Comparison of ENCODE assay signal across 16 cellular contexts in genomic region chr3:42520906-42521305, GRCh38.
"Had no signal": no experiment of that assay in that cellular context is flagged by ENCODE, and none has a peak within 500 bp of the region (broad histone marks: within the 10 kb centered on the region; RNA-seq: fewer than 3 reads in every experiment).

No MANE protein-coding gene starts in this region.

- H3K27ac ChIP-seq: esophagus muscularis mucosa, neutrophil, right atrium auricular region, stomach, thoracic aorta, vagina had no signal

- H3K9me3 Mint-ChIP-seq: activated CD8-positive, alpha-beta T cell treated with anti-CD3 and anti-CD28 coated beads for 36 hours; activated naive CD4-positive, alpha-beta T cell treated with anti-CD3 and anti-CD28 coated beads for 36 hours; activated T-helper 1 cell treated with anti-CD3 and anti-CD28 coated beads, Interleukin-12 subunit alpha, Interleukin-12 subunit beta, Interleukin-2, Interleukin-4 antibody, amounts not matched to agents 30 ng/mL and 10 ng/mL and 1 ng/mL, durations not matched to agents 14 hours and 24 hours and 36 hours had no signal

- H3K4me3 ChIP-seq: dorsolateral prefrontal cortex, esophagus muscularis mucosa, right atrium auricular region, skin epidermis, stomach, thoracic aorta, vagina had no signal

- H3K27me3 Mint-ChIP-seq: activated CD8-positive, alpha-beta T cell treated with anti-CD3 and anti-CD28 coated beads for 36 hours had no signal

- H3K9me3 ChIP-seq: esophagus muscularis mucosa, neutrophil, right atrium auricular region, stomach, thoracic aorta, vagina had no signal

- DNase-seq: activated CD8-positive, alpha-beta memory T cell treated with anti-CD3 and anti-CD28 coated beads, Interleukin-2, amount 50 U/mL, for 4 hours; activated CD8-positive, alpha-beta T cell treated with anti-CD3 and anti-CD28 coated beads for 36 hours; activated naive CD4-positive, alpha-beta T cell treated with anti-CD3 and anti-CD28 coated beads for 36 hours; anterior cingulate cortex; foreskin fibroblast; mesendoderm; stomach had no signal

- H3K36me3 ChIP-seq: esophagus muscularis mucosa, neutrophil, right atrium auricular region, stomach, thoracic aorta, vagina had no signal

- H3K27me3 ChIP-seq: dorsolateral prefrontal cortex, esophagus muscularis mucosa, neutrophil, right atrium auricular region, stomach, vagina had no signal

- H3K4me3 Mint-ChIP-seq: activated CD8-positive, alpha-beta T cell treated with anti-CD3 and anti-CD28 coated beads for 36 hours; activated naive CD4-positive, alpha-beta T cell treated with anti-CD3 and anti-CD28 coated beads for 36 hours; activated T-helper 1 cell treated with anti-CD3 and anti-CD28 coated beads, Interleukin-12 subunit alpha, Interleukin-12 subunit beta, Interleukin-2, Interleukin-4 antibody, amounts not matched to agents 30 ng/mL and 10 ng/mL and 1 ng/mL, durations not matched to agents 14 hours and 24 hours and 36 hours had no signal

- FAIRE-seq: endometrium had no signal
